ENCODE assay signal across 1 cellular context in the genomic region with DNA sequence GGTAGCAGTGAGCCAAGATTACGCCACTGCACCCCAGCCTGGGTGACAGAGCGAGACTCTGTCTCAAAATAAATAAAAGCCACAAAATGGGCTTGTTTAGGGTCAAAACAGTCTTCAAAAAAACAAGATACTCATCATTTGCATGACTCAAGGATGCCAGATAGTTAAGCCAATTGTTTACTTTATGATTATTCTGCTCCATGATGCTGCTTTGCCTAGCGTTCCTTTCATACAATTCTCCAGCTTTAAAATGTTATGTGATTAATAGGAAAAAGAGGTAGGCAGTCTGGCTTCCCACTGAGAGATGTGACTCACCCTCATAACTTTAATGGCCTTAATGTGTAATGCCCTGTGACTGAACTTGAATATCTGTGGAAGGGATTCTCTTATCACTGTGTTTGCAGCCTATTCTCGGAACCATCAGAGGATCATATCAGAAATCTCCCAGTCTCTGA.
TF ChIP-seq lines count a peak whose summit lies in the region.

No MANE protein-coding gene starts in this region.

TF ChIP-seq in K562, 482 proteins besides CTCF, POLR2A, EP300 and RAD21 (continued from another document and continues in another):
- TF ChIP-seq, protein P1, sequence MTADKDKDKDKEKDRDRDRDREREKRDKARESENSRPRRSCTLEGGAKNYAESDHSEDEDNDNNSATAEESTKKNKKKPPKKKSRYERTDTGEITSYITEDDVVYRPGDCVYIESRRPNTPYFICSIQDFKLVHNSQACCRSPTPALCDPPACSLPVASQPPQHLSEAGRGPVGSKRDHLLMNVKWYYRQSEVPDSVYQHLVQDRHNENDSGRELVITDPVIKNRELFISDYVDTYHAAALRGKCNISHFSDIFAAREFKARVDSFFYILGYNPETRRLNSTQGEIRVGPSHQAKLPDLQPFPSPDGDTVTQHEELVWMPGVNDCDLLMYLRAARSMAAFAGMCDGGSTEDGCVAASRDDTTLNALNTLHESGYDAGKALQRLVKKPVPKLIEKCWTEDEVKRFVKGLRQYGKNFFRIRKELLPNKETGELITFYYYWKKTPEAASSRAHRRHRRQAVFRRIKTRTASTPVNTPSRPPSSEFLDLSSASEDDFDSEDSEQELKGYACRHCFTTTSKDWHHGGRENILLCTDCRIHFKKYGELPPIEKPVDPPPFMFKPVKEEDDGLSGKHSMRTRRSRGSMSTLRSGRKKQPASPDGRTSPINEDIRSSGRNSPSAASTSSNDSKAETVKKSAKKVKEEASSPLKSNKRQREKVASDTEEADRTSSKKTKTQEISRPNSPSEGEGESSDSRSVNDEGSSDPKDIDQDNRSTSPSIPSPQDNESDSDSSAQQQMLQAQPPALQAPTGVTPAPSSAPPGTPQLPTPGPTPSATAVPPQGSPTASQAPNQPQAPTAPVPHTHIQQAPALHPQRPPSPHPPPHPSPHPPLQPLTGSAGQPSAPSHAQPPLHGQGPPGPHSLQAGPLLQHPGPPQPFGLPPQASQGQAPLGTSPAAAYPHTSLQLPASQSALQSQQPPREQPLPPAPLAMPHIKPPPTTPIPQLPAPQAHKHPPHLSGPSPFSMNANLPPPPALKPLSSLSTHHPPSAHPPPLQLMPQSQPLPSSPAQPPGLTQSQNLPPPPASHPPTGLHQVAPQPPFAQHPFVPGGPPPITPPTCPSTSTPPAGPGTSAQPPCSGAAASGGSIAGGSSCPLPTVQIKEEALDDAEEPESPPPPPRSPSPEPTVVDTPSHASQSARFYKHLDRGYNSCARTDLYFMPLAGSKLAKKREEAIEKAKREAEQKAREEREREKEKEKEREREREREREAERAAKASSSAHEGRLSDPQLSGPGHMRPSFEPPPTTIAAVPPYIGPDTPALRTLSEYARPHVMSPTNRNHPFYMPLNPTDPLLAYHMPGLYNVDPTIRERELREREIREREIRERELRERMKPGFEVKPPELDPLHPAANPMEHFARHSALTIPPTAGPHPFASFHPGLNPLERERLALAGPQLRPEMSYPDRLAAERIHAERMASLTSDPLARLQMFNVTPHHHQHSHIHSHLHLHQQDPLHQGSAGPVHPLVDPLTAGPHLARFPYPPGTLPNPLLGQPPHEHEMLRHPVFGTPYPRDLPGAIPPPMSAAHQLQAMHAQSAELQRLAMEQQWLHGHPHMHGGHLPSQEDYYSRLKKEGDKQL (CRISPR knock-in tag; IDR thresholded peaks at IDR 0.05; ENCODE audit: borderline replicate concordance), result no peak
- TF ChIP-seq POU5F1 (IDR thresholded peaks at IDR 0.05; ENCODE audit: borderline replicate concordance, low read depth, low read length, partially characterized antibody), result no peak
- TF ChIP-seq, protein P2, sequence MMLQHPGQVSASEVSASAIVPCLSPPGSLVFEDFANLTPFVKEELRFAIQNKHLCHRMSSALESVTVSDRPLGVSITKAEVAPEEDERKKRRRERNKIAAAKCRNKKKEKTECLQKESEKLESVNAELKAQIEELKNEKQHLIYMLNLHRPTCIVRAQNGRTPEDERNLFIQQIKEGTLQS (IDR thresholded peaks at IDR 0.05), result peak; percentile 77
- TF ChIP-seq, protein P2 (CRISPR knock-in tag; conservative IDR thresholded peaks at IDR 0.05), result no peak
- no peak for TF ChIP-seq SOX6 (IDR thresholded peaks at IDR 0.05)
- TF ChIP-seq EHMT2 (IDR thresholded peaks at IDR 0.05), result no peak
- TF ChIP-seq, protein P3, sequence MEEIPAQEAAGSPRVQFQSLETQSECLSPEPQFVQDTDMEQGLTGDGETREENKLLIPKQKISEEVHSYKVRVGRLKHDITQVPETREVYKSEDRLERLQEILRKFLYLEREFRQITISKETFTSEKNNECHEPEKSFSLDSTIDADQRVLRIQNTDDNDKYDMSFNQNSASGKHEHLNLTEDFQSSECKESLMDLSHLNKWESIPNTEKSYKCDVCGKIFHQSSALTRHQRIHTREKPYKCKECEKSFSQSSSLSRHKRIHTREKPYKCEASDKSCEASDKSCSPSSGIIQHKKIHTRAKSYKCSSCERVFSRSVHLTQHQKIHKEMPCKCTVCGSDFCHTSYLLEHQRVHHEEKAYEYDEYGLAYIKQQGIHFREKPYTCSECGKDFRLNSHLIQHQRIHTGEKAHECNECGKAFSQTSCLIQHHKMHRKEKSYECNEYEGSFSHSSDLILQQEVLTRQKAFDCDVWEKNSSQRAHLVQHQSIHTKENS (CRISPR knock-in tag; IDR thresholded peaks at IDR 0.05), result no peak
- TF ChIP-seq CBFB (CRISPR knock-in tag; IDR thresholded peaks at IDR 0.05), result no peak
- TF ChIP-seq TFAM (CRISPR knock-in tag; conservative IDR thresholded peaks at IDR 0.05), result no peak
- TF ChIP-seq SMARCE1 (IDR thresholded peaks at IDR 0.05), result peak; percentile 77; the same call in 1 of the 2 replicates
- TF ChIP-seq ADNP (tag; IDR thresholded peaks at IDR 0.05), result 0 out of 2 replicates have a peak, but pooled peaks have one; percentile 17
- no peak for TF ChIP-seq RBM34 (IDR thresholded peaks at IDR 0.05; ENCODE audit: borderline replicate concordance, insufficient read depth, low read length)
- no peak for TF ChIP-seq EP400 (IDR thresholded peaks at IDR 0.05)
- TF ChIP-seq DACH1 (IDR thresholded peaks at IDR 0.05; ENCODE audit: partially characterized antibody), result peak; percentile 31
- TF ChIP-seq CEBPB (tag; IDR thresholded peaks at IDR 0.05), result 0 out of 2 replicates have a peak, but pooled peaks have one; percentile 10
- TF ChIP-seq, protein P4, sequence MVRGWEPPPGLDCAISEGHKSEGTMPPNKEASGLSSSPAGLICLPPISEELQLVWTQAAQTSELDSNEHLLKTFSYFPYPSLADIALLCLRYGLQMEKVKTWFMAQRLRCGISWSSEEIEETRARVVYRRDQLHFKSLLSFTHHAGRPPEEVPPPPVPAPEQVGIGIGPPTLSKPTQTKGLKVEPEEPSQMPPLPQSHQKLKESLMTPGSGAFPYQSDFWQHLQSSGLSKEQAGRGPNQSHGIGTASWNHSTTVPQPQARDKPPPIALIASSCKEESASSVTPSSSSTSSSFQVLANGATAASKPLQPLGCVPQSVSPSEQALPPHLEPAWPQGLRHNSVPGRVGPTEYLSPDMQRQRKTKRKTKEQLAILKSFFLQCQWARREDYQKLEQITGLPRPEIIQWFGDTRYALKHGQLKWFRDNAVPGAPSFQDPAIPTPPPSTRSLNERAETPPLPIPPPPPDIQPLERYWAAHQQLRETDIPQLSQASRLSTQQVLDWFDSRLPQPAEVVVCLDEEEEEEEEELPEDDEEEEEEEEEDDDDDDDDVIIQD (CRISPR knock-in tag; IDR thresholded peaks at IDR 0.05), result no peak
- TF ChIP-seq PML (IDR thresholded peaks at IDR 0.05; ENCODE audit: low read length), result peak; percentile 45; the same call in 1 of the 2 replicates
- TF ChIP-seq NCOR1 (IDR thresholded peaks at IDR 0.05), result peak; percentile 48
- TF ChIP-seq RFX7 (CRISPR knock-in tag; IDR thresholded peaks at IDR 0.05), result no peak
- no peak for TF ChIP-seq PHTF2 (CRISPR knock-in tag; IDR thresholded peaks at IDR 0.05)
- TF ChIP-seq SMARCA4 (IDR thresholded peaks at IDR 0.05), result peak; percentile 54; the same call in 1 of the 2 replicates
- no peak for TF ChIP-seq ZFX (CRISPR knock-in tag; IDR thresholded peaks at IDR 0.05)
- TF ChIP-seq, protein P5, sequence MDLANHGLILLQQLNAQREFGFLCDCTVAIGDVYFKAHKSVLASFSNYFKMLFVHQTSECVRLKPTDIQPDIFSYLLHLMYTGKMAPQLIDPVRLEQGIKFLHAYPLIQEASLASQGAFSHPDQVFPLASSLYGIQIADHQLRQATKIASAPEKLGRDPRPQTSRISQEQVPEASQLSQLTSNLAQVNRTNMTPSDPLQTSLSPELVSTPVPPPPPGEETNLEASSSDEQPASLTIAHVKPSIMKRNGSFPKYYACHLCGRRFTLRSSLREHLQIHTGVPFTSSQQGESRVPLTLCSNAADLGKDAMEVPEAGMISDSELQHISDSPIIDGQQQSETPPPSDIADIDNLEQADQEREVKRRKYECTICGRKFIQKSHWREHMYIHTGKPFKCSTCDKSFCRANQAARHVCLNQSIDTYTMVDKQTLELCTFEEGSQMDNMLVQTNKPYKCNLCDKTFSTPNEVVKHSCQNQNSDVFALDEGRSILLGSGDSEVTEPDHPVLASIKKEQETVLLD (IDR thresholded peaks at IDR 0.05), result no peak
- no peak for TF ChIP-seq SRSF7 (optimal IDR thresholded peaks at IDR 0.05; ENCODE audit: low read depth, low read length)
- no peak for TF ChIP-seq BRF1 (IDR thresholded peaks at IDR 0.05; ENCODE audit: borderline replicate concordance, extremely low read depth, insufficient read length)
- TF ChIP-seq DPF2 (IDR thresholded peaks at IDR 0.05), result peak; percentile 59
- peak; percentile 70 for TF ChIP-seq JUND (IDR thresholded peaks at IDR 0.05; ENCODE audit: borderline replicate concordance, low read depth, low read length)
- TF ChIP-seq JUND (tag; IDR thresholded peaks at IDR 0.05; ENCODE audit: borderline replicate concordance, low read depth, low read length), result peak; percentile 77; the same call in 1 of the 3 replicates
- TF ChIP-seq, protein P6, sequence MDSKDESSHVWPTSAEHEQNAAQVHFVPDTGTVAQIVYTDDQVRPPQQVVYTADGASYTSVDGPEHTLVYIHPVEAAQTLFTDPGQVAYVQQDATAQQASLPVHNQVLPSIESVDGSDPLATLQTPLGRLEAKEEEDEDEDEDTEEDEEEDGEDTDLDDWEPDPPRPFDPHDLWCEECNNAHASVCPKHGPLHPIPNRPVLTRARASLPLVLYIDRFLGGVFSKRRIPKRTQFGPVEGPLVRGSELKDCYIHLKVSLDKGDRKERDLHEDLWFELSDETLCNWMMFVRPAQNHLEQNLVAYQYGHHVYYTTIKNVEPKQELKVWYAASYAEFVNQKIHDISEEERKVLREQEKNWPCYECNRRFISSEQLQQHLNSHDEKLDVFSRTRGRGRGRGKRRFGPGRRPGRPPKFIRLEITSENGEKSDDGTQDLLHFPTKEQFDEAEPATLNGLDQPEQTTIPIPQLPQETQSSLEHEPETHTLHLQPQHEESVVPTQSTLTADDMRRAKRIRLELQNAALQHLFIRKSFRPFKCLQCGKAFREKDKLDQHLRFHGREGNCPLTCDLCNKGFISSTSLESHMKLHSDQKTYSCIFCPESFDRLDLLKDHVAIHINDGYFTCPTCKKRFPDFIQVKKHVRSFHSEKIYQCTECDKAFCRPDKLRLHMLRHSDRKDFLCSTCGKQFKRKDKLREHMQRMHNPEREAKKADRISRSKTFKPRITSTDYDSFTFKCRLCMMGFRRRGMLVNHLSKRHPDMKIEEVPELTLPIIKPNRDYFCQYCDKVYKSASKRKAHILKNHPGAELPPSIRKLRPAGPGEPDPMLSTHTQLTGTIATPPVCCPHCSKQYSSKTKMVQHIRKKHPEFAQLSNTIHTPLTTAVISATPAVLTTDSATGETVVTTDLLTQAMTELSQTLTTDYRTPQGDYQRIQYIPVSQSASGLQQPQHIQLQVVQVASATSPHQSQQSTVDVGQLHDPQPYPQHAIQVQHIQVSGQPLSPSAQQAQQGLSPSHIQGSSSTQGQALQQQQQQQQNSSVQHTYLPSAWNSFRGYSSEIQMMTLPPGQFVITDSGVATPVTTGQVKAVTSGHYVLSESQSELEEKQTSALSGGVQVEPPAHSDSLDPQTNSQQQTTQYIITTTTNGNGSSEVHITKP (IDR thresholded peaks at IDR 0.05; ENCODE audit: partially characterized antibody), result no peak
- TF ChIP-seq, protein P7, sequence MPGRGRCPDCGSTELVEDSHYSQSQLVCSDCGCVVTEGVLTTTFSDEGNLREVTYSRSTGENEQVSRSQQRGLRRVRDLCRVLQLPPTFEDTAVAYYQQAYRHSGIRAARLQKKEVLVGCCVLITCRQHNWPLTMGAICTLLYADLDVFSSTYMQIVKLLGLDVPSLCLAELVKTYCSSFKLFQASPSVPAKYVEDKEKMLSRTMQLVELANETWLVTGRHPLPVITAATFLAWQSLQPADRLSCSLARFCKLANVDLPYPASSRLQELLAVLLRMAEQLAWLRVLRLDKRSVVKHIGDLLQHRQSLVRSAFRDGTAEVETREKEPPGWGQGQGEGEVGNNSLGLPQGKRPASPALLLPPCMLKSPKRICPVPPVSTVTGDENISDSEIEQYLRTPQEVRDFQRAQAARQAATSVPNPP (IDR thresholded peaks at IDR 0.05; ENCODE audit: borderline replicate concordance, insufficient read depth, insufficient read length), result no peak
- no peak for TF ChIP-seq ZNF77 (CRISPR knock-in tag; IDR thresholded peaks at IDR 0.05)
